Comparison of ENCODE assay signal across 20 cellular contexts in genomic region chr20:61758556-61759200, GRCh38.
DNase-seq lines count a peak whose midpoint lies in the region; TF ChIP-seq lines count a peak whose summit lies in the region.
"Had no signal": no experiment of that assay in that cellular context is flagged by ENCODE, and none has a peak within 500 bp of the region (broad histone marks: within the 10 kb centered on the region; RNA-seq: fewer than 3 reads in every experiment).

No MANE protein-coding gene starts in this region.

- H3K27me3 Mint-ChIP-seq in endodermal cell (ENCODE audit: insufficient read depth) = peaks cover 11% of the 10 kb centered on the region
- H3K27me3 Mint-ChIP-seq: B cell; CD4-positive, alpha-beta T cell had no signal

- H2AFZ ChIP-seq in trophoblast cell (ENCODE audit: insufficient read depth, low read length, poor library complexity) (no peak overlapping the region), PC-9 (no peak overlapping the region)
- H2AFZ ChIP-seq: GM23248 had no signal

- no peak overlapping the region for H4K91ac ChIP-seq in trophoblast cell (ENCODE audit: low read depth, low read length)

- 94 to 97% methylated on average over 11 to 25 of the region's 25 CpGs for WGBS in endodermal cell (ENCODE audit: insufficient coverage in 1 of 2, insufficient read length in 1 of 2), 2 experiments
- no CpG with 5 or more reads among the region's 25 CpGs for WGBS in trophoblast cell (ENCODE audit: extremely low coverage, insufficient coverage, insufficient read length)

- no peak for TF ChIP-seq CTCF in endodermal cell (conservative IDR thresholded peaks at IDR 0.05)
- no peak for TF ChIP-seq CTCF in colonic mucosa (IDR thresholded peaks at IDR 0.05)
- no peak for TF ChIP-seq CTCF in PC-9 (conservative IDR thresholded peaks at IDR 0.05)

- no peaks in the 10 kb centered on the region for H3K9me2 ChIP-seq in PC-9 (ENCODE audit: insufficient read depth)

- H3K27ac ChIP-seq in endodermal cell (ENCODE audit: low read depth, low read length) = no peak overlapping the region
- no peak overlapping the region for H3K27ac ChIP-seq in trophoblast cell (ENCODE audit: low read depth, low read length)
- no peak overlapping the region for H3K27ac ChIP-seq in colonic mucosa
- H3K27ac ChIP-seq in PC-9 = no peak overlapping the region
- H3K27ac ChIP-seq: GM23248, SJSA1 had no signal

- H3K9me3 Mint-ChIP-seq in endodermal cell = no peaks in the 10 kb centered on the region
- H3K9me3 Mint-ChIP-seq: CD4-positive, alpha-beta T cell had no signal

- DNase-seq in activated effector memory CD4-positive, alpha-beta T cell treated with anti-CD3 and anti-CD28 coated beads, Interleukin-2, amount 50 U/mL, for 16 hours = peak; percentile 50
- no peak for DNase-seq in activated effector memory CD4-positive, alpha-beta T cell treated with Interleukin-2 at 50 U/mL for 16 hours
- DNase-seq in endodermal cell (peak; percentile 32), trophoblast cell (no peak), colonic mucosa (no peak), SIG-M5 (lab: John Stamatoyannopoulos, UW) (no peak), PC-9 (no peak)
- DNase-seq in activated CD4-positive, alpha-beta T cell treated with anti-CD3 and anti-CD28 coated beads, Interleukin-2, amount 50 U/mL, for 1 hour = no peak
- DNase-seq: 8988T; CD4-positive, alpha-beta T cell; DMS153; GDM1; KG1; NCI-H1417; NCI-H187; NCI-H2227 treated with DMSO at 0.1 percent for 48 hours; NCI-H524 had no signal

- H3K4me2 ChIP-seq in trophoblast cell (ENCODE audit: low read length) = no peak overlapping the region
- no peak overlapping the region for H3K4me2 ChIP-seq in PC-9

- H3K79me1 ChIP-seq in trophoblast cell (ENCODE audit: low read length) = no peaks in the 10 kb centered on the region

- no peaks in the 10 kb centered on the region for H4K20me1 ChIP-seq in PC-9 (ENCODE audit: insufficient read depth)

- CTCF ChIA-PET in PC-9 (lab: Charles Lee) = no interaction called here

- H3K4me3 Mint-ChIP-seq in endodermal cell = no peak overlapping the region
- H3K4me3 Mint-ChIP-seq: B cell; CD4-positive, alpha-beta T cell had no signal

- H3K36me3 ChIP-seq in endodermal cell (ENCODE audit: control insufficient read depth, insufficient read depth, low read length) = no peaks in the 10 kb centered on the region
- H3K36me3 ChIP-seq in trophoblast cell (ENCODE audit: control insufficient read depth in 1 of 2, insufficient read depth in 2 of 2, low read length in 2 of 2) = no peaks in the 10 kb centered on the region
- no peaks in the 10 kb centered on the region for H3K36me3 ChIP-seq in colonic mucosa
- H3K36me3 ChIP-seq in PC-9 (ENCODE audit: low read depth) = no peaks in the 10 kb centered on the region
- H3K36me3 ChIP-seq: SJSA1 had no signal

- no peak overlapping the region for H3K18ac ChIP-seq in trophoblast cell (ENCODE audit: low read length)

- H3K14ac ChIP-seq in trophoblast cell (ENCODE audit: low read length) = no peak overlapping the region

- no peak overlapping the region for H2BK5ac ChIP-seq in trophoblast cell (ENCODE audit: low read depth, low read length, poor library complexity)

- H3K23ac ChIP-seq in trophoblast cell (ENCODE audit: low read length) = no peak overlapping the region

- no peak overlapping the region for H2BK120ac ChIP-seq in trophoblast cell (ENCODE audit: insufficient read depth, low read length, poor library complexity)

- POLR2A ChIA-PET in PC-9 (lab: Charles Lee; ENCODE audit: unreplicated experiment) = no interaction called here

- no peak overlapping the region for H3K27ac Mint-ChIP-seq in endodermal cell
- H3K27ac Mint-ChIP-seq: B cell; CD4-positive, alpha-beta T cell had no signal

- BruUV-seq in PC-9 (replicated peaks; lab: Mats Ljungman, UMichigan) = no TSS peak

- H3K4ac ChIP-seq in trophoblast cell (ENCODE audit: low read depth, low read length) = no peak overlapping the region

- no peak overlapping the region for H2AK5ac ChIP-seq in trophoblast cell (ENCODE audit: low read length)

- H3K79me2 ChIP-seq in trophoblast cell (ENCODE audit: control insufficient read depth, insufficient read depth, low read length, poor library complexity) (no peaks in the 10 kb centered on the region), PC-9 (ENCODE audit: low read depth) (no peaks in the 10 kb centered on the region)

- intact Hi-C loops in colonic mucosa (cut with DNase I) (no loop called here), PC-9 (cut with micrococcal nuclease; ENCODE audit: unreplicated experiment) (no loop called here)

- no peaks in the 10 kb centered on the region for H3K36me3 Mint-ChIP-seq in endodermal cell (ENCODE audit: low read depth)

- no peak overlapping the region for H4K8ac ChIP-seq in trophoblast cell (ENCODE audit: low read depth, low read length)

- H3K27me3 ChIP-seq in endodermal cell (ENCODE audit: control insufficient read depth, insufficient read depth, low read length, poor library complexity, severe bottlenecking) = no peaks in the 10 kb centered on the region
- H3K27me3 ChIP-seq in trophoblast cell (ENCODE audit: insufficient read depth, low read length) = no peaks in the 10 kb centered on the region
- no peaks in the 10 kb centered on the region for H3K27me3 ChIP-seq in colonic mucosa
- peaks cover 83% of the 10 kb centered on the region for H3K27me3 ChIP-seq in PC-9 (ENCODE audit: insufficient read depth, low read depth)

- H2BK12ac ChIP-seq in trophoblast cell (ENCODE audit: low read length) = no peak overlapping the region

- H3K9me3 ChIP-seq in endodermal cell (ENCODE audit: control insufficient read depth, low read length) (no peaks in the 10 kb centered on the region), trophoblast cell (ENCODE audit: insufficient read depth, low read depth, low read length) (peaks cover 13% of the 10 kb centered on the region), colonic mucosa (no peaks in the 10 kb centered on the region), PC-9 (ENCODE audit: insufficient read depth, low read depth) (no peaks in the 10 kb centered on the region)
- H3K9me3 ChIP-seq: SJSA1 had no signal

- H3K4me3 ChIP-seq in endodermal cell (ENCODE audit: low read length) (no peak overlapping the region), trophoblast cell (ENCODE audit: low read depth, low read length) (peak overlapping the region; percentile 19), colonic mucosa (no peak overlapping the region), PC-9 (no peak overlapping the region)
- H3K4me3 ChIP-seq: GM23248, SJSA1 had no signal

- H3K4me1 Mint-ChIP-seq in endodermal cell = peaks cover 2% of the 10 kb centered on the region
- H3K4me1 Mint-ChIP-seq: B cell had no signal

- H3K4me1 ChIP-seq in endodermal cell (ENCODE audit: control insufficient read depth, insufficient read depth, low read length) = no peaks in the 10 kb centered on the region
- H3K4me1 ChIP-seq in trophoblast cell (ENCODE audit: control insufficient read depth in 1 of 2, insufficient read depth in 2 of 2, low read length in 2 of 2) = peaks cover 1 to 11% of the 10 kb centered on the region in 2 experiments
- no peaks in the 10 kb centered on the region for H3K4me1 ChIP-seq in colonic mucosa
- no peaks in the 10 kb centered on the region for H3K4me1 ChIP-seq in PC-9 (replicated peaks; ENCODE audit: insufficient read depth)
- H3K4me1 ChIP-seq: SJSA1 had no signal

- H3K9ac ChIP-seq in endodermal cell (ENCODE audit: extremely low read depth, low read length, poor library complexity, severe bottlenecking) (no peak overlapping the region), trophoblast cell (ENCODE audit: low read length) (no peak overlapping the region), colonic mucosa (ENCODE audit: low read depth in 2 of 2, low read length in 2 of 2) (no peak overlapping the region)
- H3K9ac ChIP-seq: GM23248 had no signal

- H3F3A ChIP-seq in PC-9 (ENCODE audit: insufficient read depth, low read depth) = no peaks in the 10 kb centered on the region

- no peak overlapping the region for H4K12ac ChIP-seq in trophoblast cell (ENCODE audit: low read depth, low read length)

Comparison
In these comparisons a context has a peak if more than half of its experiments do, and no peak if none do; other contexts are left out.
1. DNase-seq: peak in activated effector memory CD4-positive, alpha-beta T cell treated with anti-CD3 and anti-CD28 coated beads, Interleukin-2, amount 50 U/mL, for 16 hours (single experiment) and endodermal cell (single experiment); none in activated effector memory CD4-positive, alpha-beta T cell treated with Interleukin-2 at 50 U/mL for 16 hours (single experiment), trophoblast cell (0 of 2), colonic mucosa (single experiment), SIG-M5 (single experiment), activated CD4-positive, alpha-beta T cell treated with anti-CD3 and anti-CD28 coated beads, Interleukin-2, amount 50 U/mL, for 1 hour (single experiment) and PC-9 (0 of 2).